11 cellular contexts compared by ENCODE assay signal in genomic region chr12:52029686-52030085, GRCh38. TPM values are rescaled to one million over a fixed set of nuclear protein-coding genes. Genes with fewer than 3 reads are reported as not detected.
DNase-seq lines count a peak whose midpoint lies in the region; ATAC-seq and TF ChIP-seq lines count a peak whose summit lies in the region.
"Had no signal": no experiment of that assay in that cellular context is flagged by ENCODE, and none has a peak within 500 bp of the region (broad histone marks: within the 10 kb centered on the region; RNA-seq: fewer than 3 reads in every experiment).

No MANE protein-coding gene starts in this region.

- H3K36me3 Mint-ChIP-seq in CD14-positive monocyte = peaks cover 0 to 8% of the 10 kb centered on the region in 2 donors

- peak overlapping the region; percentile 19 for H3K4me2 ChIP-seq in HCT116 (ENCODE audit: low read length)

- POLR2A ChIA-PET in HCT116 (lab: Charles Lee) = interaction anchor here (1.2 to 5.1 kb wide), 2 partner anchors 22 to 39 kb away, joined by 3 to 40 read pairs; partner anchors contain the start of gene NR4A1

- H3K9me2 ChIP-seq in HCT116 (ENCODE audit: insufficient read depth) = no peaks in the 10 kb centered on the region

- no peak for TF ChIP-seq POLR2A in HCT116 (IDR thresholded peaks at IDR 0.05; ENCODE audit: borderline replicate concordance, extremely low read depth, insufficient read depth, insufficient read length)

- H4K20me1 ChIP-seq in HCT116 (ENCODE audit: insufficient read depth) = no peaks in the 10 kb centered on the region

- RAD21 ChIA-PET in HCT116 (lab: Charles Lee; ENCODE audit: low non-redundant PET in 1 of 2, low total read pairs in 2 of 2, uncharacterized antibody in 2 of 2, unreplicated experiment in 2 of 2) = no interaction called here

- peaks cover 0 to 3% (median 0%) of the 10 kb centered on the region in 7 donors for H3K9me3 Mint-ChIP-seq in CD14-positive monocyte

- no TSS peak for BruUV-seq in HCT116 (replicated peaks; lab: Mats Ljungman, UMichigan)

- no peak for ATAC-seq in HCT116
- peak in 1 of 4 donors; percentile 18 for ATAC-seq in psoas muscle

- TF ChIP-seq CTCF in HCT116 (IDR thresholded peaks at IDR 0.05 in 2 of 3, conservative IDR thresholded peaks at IDR 0.05 in 1 of 3; ENCODE audit: borderline replicate concordance in 1 of 3, insufficient read depth in 1 of 3, low read depth in 2 of 3, low read length in 2 of 3) = no peak
- TF ChIP-seq CTCF in psoas muscle (IDR thresholded peaks at IDR 0.05) = no peak
- TF ChIP-seq CTCF in CD14-positive monocyte (IDR thresholded peaks at IDR 0.05) = no peak
- no peak for TF ChIP-seq CTCF in GM20000 (IDR thresholded peaks at IDR 0.05; ENCODE audit: extremely low read depth, missing control alignments)

- WGBS in psoas muscle, 3 donors = 14 to 25% (median 17%) methylated on average over 4 of the region's 4 CpGs

- no peak overlapping the region for H3K9ac ChIP-seq in HCT116 (ENCODE audit: low read length)

- H3K79me2 ChIP-seq in HCT116 (ENCODE audit: insufficient read depth, low read length) = no peaks in the 10 kb centered on the region

- CTCF ChIA-PET in HCT116 (lab: Charles Lee) = interaction anchor here (1.0 to 8.6 kb wide), 4 partner anchors 26 to 92 kb away, joined by 4 to 174 read pairs (median 5); no protein-coding TSS in a partner anchor

- intact Hi-C loops in HCT116 (cut with micrococcal nuclease) = no loop called here
- intact Hi-C loops in psoas muscle (cut with DNase I) = loop anchor here in 1 of 2 donors (5.0 kb wide), 1 partner anchor 38 kb away; the partner anchor contains the start of gene ATG101
- intact Hi-C loops in CD14-positive monocyte (cut with micrococcal nuclease) = loop anchor here (5.0 kb wide), 3 partner anchors 37 to 93 kb away; partner anchors contain the start of gene ATG101 (in 1 of the 2)

- no peak overlapping the region for H2AFZ ChIP-seq in HCT116 (ENCODE audit: low read depth, low read length, poor library complexity, severe bottlenecking)

- H3K27me3 ChIP-seq in HCT116 (ENCODE audit: insufficient read depth, low read length) (no peaks in the 10 kb centered on the region), psoas muscle (ENCODE audit: insufficient read depth in 3 of 3, low read length in 2 of 3) (no peaks in the 10 kb centered on the region)
- H3K27me3 ChIP-seq: upper lobe of left lung had no signal

- DNase-seq in HCT116 (ENCODE audit: low read depth, low spot score) (no peak), NCI-H345 (lab: John Stamatoyannopoulos, UW) (peak; percentile 94), psoas muscle (peak in 1 of 2 donors; percentile 78), globus pallidus (ENCODE audit: low spot score) (no peak), CD14-positive monocyte (ENCODE audit: low spot score) (no peak), OCI-M2 (lab: John Stamatoyannopoulos, UW; ENCODE audit: unreplicated experiment) (no peak), GM20000 (ENCODE audit: low spot score) (no peak)

- no peak overlapping the region for H3K4me3 Mint-ChIP-seq in CD14-positive monocyte

- H3K27ac ChIP-seq in HCT116 (ENCODE audit: low read depth, low read length) (no peak overlapping the region), cingulate gyrus (ENCODE audit: low read depth, low read length) (peak overlapping the region; percentile 54), psoas muscle (peak overlapping the region; percentile 48)
- H3K27ac ChIP-seq: epithelial cell of prostate, upper lobe of left lung had no signal

- peaks cover 5 to 10% (median 8%) of the 10 kb centered on the region in 3 donors for H3K27me3 Mint-ChIP-seq in CD14-positive monocyte (ENCODE audit: low read depth in 3 of 3)

- no peak for TF ChIP-seq RAD21 in HCT116 (IDR thresholded peaks at IDR 0.05; ENCODE audit: low read depth)

- H3K27ac Mint-ChIP-seq in CD14-positive monocyte = peak overlapping the region in 2 of 7 donors; percentile 27 to 43

- H3K4me3 ChIP-seq in HCT116 (replicated peaks in 1 of 2; ENCODE audit: low read depth in 1 of 2, low read length in 2 of 2) (no peak overlapping the region), psoas muscle (no peak overlapping the region)
- H3K4me3 ChIP-seq: upper lobe of left lung had no signal

- H3K4me1 Mint-ChIP-seq in CD14-positive monocyte = peaks cover 45% of the 10 kb centered on the region

- H3K36me3 ChIP-seq in HCT116 (ENCODE audit: control insufficient read depth in 1 of 2, insufficient read depth in 2 of 2, low read length in 2 of 2) (no peaks in the 10 kb centered on the region), psoas muscle (ENCODE audit: insufficient read depth in 1 of 2, low read depth in 1 of 2) (no peaks in the 10 kb centered on the region)
- H3K36me3 ChIP-seq: upper lobe of left lung had no signal

- no peaks in the 10 kb centered on the region for H3K9me3 ChIP-seq in HCT116 (ENCODE audit: control insufficient read depth in 1 of 2, insufficient read depth in 1 of 2, low read depth in 1 of 2, low read length in 2 of 2)
- H3K9me3 ChIP-seq in psoas muscle = no peaks in the 10 kb centered on the region
- H3K9me3 ChIP-seq: upper lobe of left lung had no signal

- peaks cover 33 to 52% of the 10 kb centered on the region in 2 experiments for H3K4me1 ChIP-seq in HCT116 (ENCODE audit: control insufficient read depth in 1 of 2, insufficient read depth in 2 of 2, low read length in 2 of 2)
- H3K4me1 ChIP-seq in psoas muscle = peaks cover 57% of the 10 kb centered on the region

TF ChIP-seq in HCT116, 20 proteins besides CTCF, POLR2A, EP300 and RAD21:
- TF ChIP-seq TCF7L2 (IDR thresholded peaks at IDR 0.05; ENCODE audit: borderline replicate concordance, extremely low read depth, insufficient read depth, insufficient read length) = no peak
- no peak for TF ChIP-seq CBX3 (IDR thresholded peaks at IDR 0.05; ENCODE audit: low read depth)
- TF ChIP-seq ZFX (IDR thresholded peaks at IDR 0.05) = no peak
- no peak for TF ChIP-seq SIN3A (IDR thresholded peaks at IDR 0.05; ENCODE audit: low read depth)
- no peak for TF ChIP-seq FOSL1 (IDR thresholded peaks at IDR 0.05; ENCODE audit: low read depth)
- no peak for TF ChIP-seq EGR1 (IDR thresholded peaks at IDR 0.05; ENCODE audit: low read depth)
- TF ChIP-seq EZH2phosphoT487 (IDR thresholded peaks at IDR 0.05; ENCODE audit: borderline replicate concordance) = no peak
- TF ChIP-seq POLR2AphosphoS5 (IDR thresholded peaks at IDR 0.05; ENCODE audit: low read depth, low read length) = no peak
- no peak for TF ChIP-seq EZH2 (IDR thresholded peaks at IDR 0.05)
- no peak for TF ChIP-seq SP1 (IDR thresholded peaks at IDR 0.05; ENCODE audit: low read depth)
- no peak for TF ChIP-seq ELF1 (IDR thresholded peaks at IDR 0.05; ENCODE audit: borderline replicate concordance, low read depth)
- TF ChIP-seq, protein P1, sequence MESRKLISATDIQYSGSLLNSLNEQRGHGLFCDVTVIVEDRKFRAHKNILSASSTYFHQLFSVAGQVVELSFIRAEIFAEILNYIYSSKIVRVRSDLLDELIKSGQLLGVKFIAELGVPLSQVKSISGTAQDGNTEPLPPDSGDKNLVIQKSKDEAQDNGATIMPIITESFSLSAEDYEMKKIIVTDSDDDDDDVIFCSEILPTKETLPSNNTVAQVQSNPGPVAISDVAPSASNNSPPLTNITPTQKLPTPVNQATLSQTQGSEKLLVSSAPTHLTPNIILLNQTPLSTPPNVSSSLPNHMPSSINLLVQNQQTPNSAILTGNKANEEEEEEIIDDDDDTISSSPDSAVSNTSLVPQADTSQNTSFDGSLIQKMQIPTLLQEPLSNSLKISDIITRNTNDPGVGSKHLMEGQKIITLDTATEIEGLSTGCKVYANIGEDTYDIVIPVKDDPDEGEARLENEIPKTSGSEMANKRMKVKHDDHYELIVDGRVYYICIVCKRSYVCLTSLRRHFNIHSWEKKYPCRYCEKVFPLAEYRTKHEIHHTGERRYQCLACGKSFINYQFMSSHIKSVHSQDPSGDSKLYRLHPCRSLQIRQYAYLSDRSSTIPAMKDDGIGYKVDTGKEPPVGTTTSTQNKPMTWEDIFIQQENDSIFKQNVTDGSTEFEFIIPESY (IDR thresholded peaks at IDR 0.05; ENCODE audit: extremely low read depth, insufficient replicate concordance, low read length) = no peak
- TF ChIP-seq, protein P2, sequence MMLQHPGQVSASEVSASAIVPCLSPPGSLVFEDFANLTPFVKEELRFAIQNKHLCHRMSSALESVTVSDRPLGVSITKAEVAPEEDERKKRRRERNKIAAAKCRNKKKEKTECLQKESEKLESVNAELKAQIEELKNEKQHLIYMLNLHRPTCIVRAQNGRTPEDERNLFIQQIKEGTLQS (IDR thresholded peaks at IDR 0.05) = no peak
- TF ChIP-seq YY1 (IDR thresholded peaks at IDR 0.05; ENCODE audit: extremely low read depth, insufficient replicate concordance, low read depth, low read length) = no peak
TF ChIP-seq in HCT116: peak in this region for 0.

RNA-seq across cellular contexts. Expression of gene NR4A1, which starts 21.6 kb away (rescaled TPM):
- total RNA-seq in HCT116 (2021; ENCODE audit: unreplicated experiment) (35.3 TPM), psoas muscle (10 to 100 TPM; 17.5 to 92.8 (median 56.9) TPM)
- polyA plus RNA-seq in HCT116 (2012) = 117 and 343 TPM in 2 replicates
- polyA plus RNA-seq in psoas muscle (10 to 100 TPM; 35.5 to 74.0 (median 50.2) TPM), CD14-positive monocyte (10 to 100 TPM; 10.1 to 41.4 TPM)

RNA-seq across cellular contexts. Expression of gene TAMALIN, which starts 22.9 kb away (rescaled TPM):
- total RNA-seq in HCT116 (2021; ENCODE audit: unreplicated experiment) (1.1 TPM), psoas muscle (10 to 100 TPM in 3 of 4 donors, 1 to 10 TPM in 1; 8.0 to 12.8 (median 11.5) TPM)
- polyA plus RNA-seq in HCT116 (2012) = 0.33 and 0.36 TPM in 2 replicates
- polyA plus RNA-seq in psoas muscle (1 to 10 TPM; 5.5 to 9.6 (median 6.8) TPM), CD14-positive monocyte (1 to 10 TPM in 1 of 2 donors, under 1 TPM in 1; 0.63 to 1.6 TPM)

RNA-seq across cellular contexts. Expression of gene ATG101, which starts 40.1 kb away (rescaled TPM):
- total RNA-seq in HCT116 (2021; ENCODE audit: unreplicated experiment) = 49.2 TPM
- polyA plus RNA-seq in HCT116 (2012) = 69.2 and 101 TPM in 2 replicates
- total RNA-seq in psoas muscle = 10 to 100 TPM; 25.1 to 35.3 (median 26.5) TPM
- 100 to 1,000 TPM in 1 of 3 donors, 10 to 100 TPM in 2; 39.5 to 154 (median 90.0) TPM for polyA plus RNA-seq in psoas muscle
- 10 to 100 TPM; 20.5 to 26.4 TPM for polyA plus RNA-seq in CD14-positive monocyte

RNA-seq across cellular contexts. Expression of gene SMIM41, which starts 49.8 kb away (rescaled TPM):
- total RNA-seq in HCT116 (2021; ENCODE audit: unreplicated experiment) = not detected
- polyA plus RNA-seq in HCT116 (2012) = not detected in 2 replicates
- total RNA-seq in psoas muscle = under 1 TPM in 2 of 4 donors, not detected in 2; 0.16 to 0.32 TPM
- polyA plus RNA-seq in psoas muscle = under 1 TPM in 1 of 3 donors, not detected in 2; 0.20 TPM
- not detected for polyA plus RNA-seq in CD14-positive monocyte
- total RNA-seq: activated CD8-positive, alpha-beta memory T cell treated with anti-CD3 and anti-CD28 coated beads for 36 hours had no signal
